1 cellular context compared by ENCODE assay signal in genomic region chr13:47813683-47814082, GRCh38.
TF ChIP-seq lines count a peak whose summit lies in the region.

No MANE protein-coding gene starts in this region.

TF ChIP-seq in WTC11, 78 proteins besides CTCF, POLR2A, EP300 and RAD21 (continued from another document):
- TF ChIP-seq ZNF512 (CRISPR knock-in tag; IDR thresholded peaks at IDR 0.05; ENCODE audit: borderline replicate concordance) (no peak), SMAD4 (CRISPR knock-in tag; IDR thresholded peaks at IDR 0.05) (no peak), FOXP1 (CRISPR knock-in tag; IDR thresholded peaks at IDR 0.05; ENCODE audit: borderline replicate concordance) (no peak), NR2C2 (CRISPR knock-in tag; IDR thresholded peaks at IDR 0.05) (no peak), STAT6 (CRISPR knock-in tag; conservative IDR thresholded peaks at IDR 0.05; ENCODE audit: low read depth) (no peak), ZNF219 (CRISPR knock-in tag; IDR thresholded peaks at IDR 0.05; ENCODE audit: borderline replicate concordance) (no peak)
- TF ChIP-seq, protein P1, sequence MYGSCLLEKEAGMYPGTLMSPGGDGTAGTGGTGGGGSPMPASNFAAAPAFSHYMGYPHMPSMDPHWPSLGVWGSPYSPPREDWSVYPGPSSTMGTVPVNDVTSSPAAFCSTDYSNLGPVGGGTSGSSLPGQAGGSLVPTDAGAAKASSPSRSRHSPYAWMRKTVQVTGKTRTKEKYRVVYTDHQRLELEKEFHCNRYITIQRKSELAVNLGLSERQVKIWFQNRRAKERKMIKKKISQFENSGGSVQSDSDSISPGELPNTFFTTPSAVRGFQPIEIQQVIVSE (CRISPR knock-in tag; IDR thresholded peaks at IDR 0.05; ENCODE audit: borderline replicate concordance), result no peak
- TF ChIP-seq, protein P2, sequence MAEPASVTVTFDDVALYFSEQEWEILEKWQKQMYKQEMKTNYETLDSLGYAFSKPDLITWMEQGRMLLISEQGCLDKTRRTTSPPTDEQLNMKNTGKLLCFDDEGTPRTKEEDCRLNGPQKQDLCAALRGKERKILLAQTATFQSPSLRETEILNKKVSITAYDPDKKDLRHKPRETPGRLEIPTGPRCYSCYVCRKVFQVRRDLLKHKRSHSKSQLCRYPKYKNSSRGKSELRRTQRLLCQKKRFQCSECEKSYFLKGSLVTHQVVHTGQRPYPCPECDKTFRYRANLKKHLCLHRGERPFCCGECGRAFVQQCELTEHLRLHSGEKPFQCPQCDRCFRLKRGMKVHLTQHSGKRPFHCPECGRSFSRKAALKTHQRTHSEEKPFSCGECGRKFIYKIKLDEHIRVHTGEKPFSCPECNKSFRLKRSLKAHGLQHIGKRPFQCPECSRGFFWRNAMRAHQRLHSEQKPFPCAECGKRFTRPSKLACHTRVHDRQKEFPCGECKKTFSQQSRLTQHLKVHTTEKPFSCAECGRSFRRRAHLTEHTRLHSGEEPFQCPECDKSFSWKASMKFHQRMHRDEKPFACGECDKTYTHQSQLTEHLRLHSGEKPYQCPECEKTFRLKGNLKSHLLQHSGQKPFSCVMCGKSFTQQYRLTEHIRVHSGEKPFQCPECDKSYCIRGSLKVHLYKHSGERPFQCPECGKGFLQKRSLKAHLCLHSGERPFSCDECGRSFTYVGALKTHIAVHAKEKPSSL (CRISPR knock-in tag; conservative IDR thresholded peaks at IDR 0.05), result no peak
